In the genomic region with DNA sequence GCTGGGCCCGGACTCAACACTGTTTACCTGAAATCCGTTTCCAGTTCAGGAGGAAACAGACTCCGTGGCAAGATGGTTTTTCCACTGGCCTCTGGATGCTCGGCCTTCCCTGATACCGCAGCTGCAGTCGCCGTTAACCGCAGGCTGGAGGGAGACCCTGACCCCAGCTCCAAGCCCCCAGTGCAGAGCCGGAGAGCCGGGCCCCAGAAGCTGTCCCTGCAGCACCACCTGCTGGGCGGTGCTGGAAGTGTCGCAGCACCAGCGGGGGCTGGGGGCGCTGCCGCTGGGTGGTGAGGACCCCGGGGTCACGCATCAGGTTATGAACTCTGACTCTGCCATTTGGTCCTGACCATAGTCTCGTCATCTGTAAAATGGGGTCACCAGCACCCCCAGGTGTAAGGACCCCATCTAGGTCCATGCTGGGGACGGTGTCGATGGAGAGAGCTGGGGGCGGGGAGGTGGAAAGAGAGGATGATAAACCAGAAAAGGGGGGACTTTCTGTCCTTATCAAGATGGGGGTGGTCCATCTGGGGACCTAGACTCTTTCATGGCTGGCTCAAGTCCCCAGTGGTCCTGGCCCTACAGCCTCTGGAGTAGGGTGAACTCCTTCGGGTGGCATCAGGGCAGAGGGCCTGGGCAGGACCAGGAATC, we compare ENCODE assay signal across 9 cellular contexts. TPM values are rescaled to one million over a fixed set of nuclear protein-coding genes. Genes with fewer than 3 reads are reported as not detected.
A peak's percentile ranks its signal among the peaks of the same experiment; 100 is the strongest.
DNase-seq lines count a peak whose midpoint lies in the region; ATAC-seq, FAIRE-seq and TF ChIP-seq lines count a peak whose summit lies in the region.
"Had no signal": no experiment of that assay in that cellular context is flagged by ENCODE, and none has a peak within 500 bp of the region (broad histone marks: within the 10 kb centered on the region; RNA-seq: fewer than 3 reads in every experiment).

No MANE protein-coding gene starts in this region.

- in situ Hi-C loops in transverse colon (cut with MboI; ENCODE audit: low pct_ligation_motif_present in 1 of 4, low pct_unique_long_range_greater_than_20kb in 1 of 4, low sequenced_read_pairs in 3 of 4), result no loop called here

- H3K9me3 ChIP-seq in lower lobe of right lung (peaks cover 11% of the 10 kb centered on the region), transverse colon (peaks cover 12 to 15% of the 10 kb centered on the region in 2 donors)

- CTCF ChIA-PET in RWPE1 (lab: Yijun Ruan, JAX), result interaction anchor here (0.6 to 8.1 kb wide), 41 partner anchors 8 to 819 kb away, joined by 3 to 178 read pairs (median 4); partner anchors contain the start of gene CHRNA4

- no peak overlapping the region for H3K27ac ChIP-seq in RWPE1
- no peak overlapping the region for H3K27ac ChIP-seq in lower lobe of right lung
- no peak overlapping the region for H3K27ac ChIP-seq in transverse colon
- H3K27ac ChIP-seq: SJSA1 had no signal

- DNase-seq in GM12892 (ENCODE audit: insufficient read length) (peak; percentile 75), RWPE1 (ENCODE audit: low spot score) (peak; percentile 68), lower lobe of right lung (no peak), transverse colon (no peak), GDM1 (lab: John Stamatoyannopoulos, UW) (no peak)

- H3K36me3 Mint-ChIP-seq in brain, result peaks cover 4% of the 10 kb centered on the region

- no peak for FAIRE-seq in GM12892 (lab: Jason Lieb, UNC)

- H3K4me1 ChIP-seq in lower lobe of right lung (no peaks in the 10 kb centered on the region), transverse colon (no peaks in the 10 kb centered on the region)
- H3K4me1 ChIP-seq: SJSA1 had no signal

- 24% methylated on average over 22 of the region's 22 CpGs; no CpG with 5 or more reads in 1 of the 2 donors for WGBS in transverse colon (ENCODE audit: low coverage in 1 of 2), 2 donors

- POLR2A ChIA-PET in RWPE1 (lab: Yijun Ruan, JAX; ENCODE audit: low non-redundant PET), result no interaction called here

- TF ChIP-seq POLR2A in GM12892 (IDR thresholded peaks at IDR 0.05; ENCODE audit: low read depth, low read length) (no peak), transverse colon (IDR thresholded peaks at IDR 0.05) (no peak)

- no peak for TF ChIP-seq EP300 in transverse colon (IDR thresholded peaks at IDR 0.05; ENCODE audit: low read depth)

- intact Hi-C loops in lower lobe of right lung (cut with DNase I) (no loop called here), transverse colon (cut with DNase I; ENCODE audit: low total_unique reads) (loop anchor here (5.0 kb wide), 1 partner anchor 70 kb away; no protein-coding TSS in a partner anchor)

- H3K9me3 Mint-ChIP-seq in brain, result peaks cover 14 to 28% (median 23%) of the 10 kb centered on the region in 5 experiments

- H3K4me3 ChIP-seq in lower lobe of right lung, result no peak overlapping the region
- no peak overlapping the region for H3K4me3 ChIP-seq in transverse colon
- H3K4me3 ChIP-seq: SJSA1 had no signal

- peak overlapping the region in 1 of 5 experiments; percentile 62 for H3K27ac Mint-ChIP-seq in brain

- TF ChIP-seq CTCF in RWPE1 (conservative IDR thresholded peaks at IDR 0.05; ENCODE audit: low read depth) (peak; percentile 97), brain (conservative IDR thresholded peaks at IDR 0.05) (peak; percentile 99 to 100), lower lobe of right lung (IDR thresholded peaks at IDR 0.05) (peak; percentile 89), transverse colon (IDR thresholded peaks at IDR 0.05) (peak; percentile 68 to 89 (median 78))

- H3K36me3 ChIP-seq in lower lobe of right lung (no peaks in the 10 kb centered on the region), transverse colon (no peaks in the 10 kb centered on the region)
- H3K36me3 ChIP-seq: SJSA1 had no signal

- no peaks in the 10 kb centered on the region for H3K27me3 Mint-ChIP-seq in brain

- H3K4me3 Mint-ChIP-seq in brain, result no peak overlapping the region

- ATAC-seq in lower lobe of right lung, result peak; percentile 42 to 49
- ATAC-seq in HG03342 (IDR thresholded peaks at IDR 0.05; ENCODE audit: unreplicated experiment), result no peak
- ATAC-seq in GM21423 (IDR thresholded peaks at IDR 0.05; ENCODE audit: unreplicated experiment), result no peak

- H3K27me3 ChIP-seq in lower lobe of right lung (ENCODE audit: low read depth) (peaks cover 61% of the 10 kb centered on the region), transverse colon (peaks cover 47% of the 10 kb centered on the region)

- H3K4me1 Mint-ChIP-seq in brain, result peaks cover 36% of the 10 kb centered on the region

RNA-seq across cellular contexts. Expression of gene CHRNA4, which starts 20.8 kb away (rescaled TPM):
- 0.08 TPM for polyA plus RNA-seq in GM12892 (2012; ENCODE audit: missing spikeins)
- 6.4 TPM for polyA plus RNA-seq in brain (ENCODE audit: insufficient read depth, low read depth, low replicate concordance)
- not detected for total RNA-seq in lower lobe of right lung
- under 1 TPM in 1 of 4 donors, not detected in 3; 0.20 TPM for total RNA-seq in transverse colon
- total RNA-seq: SJSA1 had no signal

Comparison
In these comparisons a context has a peak if more than half of its experiments do, and no peak if none do; other contexts are left out.
1. DNase-seq: peak in GM12892 (single experiment) and RWPE1 (single experiment); none in lower lobe of right lung (single experiment), transverse colon (single experiment) and GDM1 (single experiment).
2. ATAC-seq: peak in lower lobe of right lung (2 of 2); none in HG03342 (single experiment) and GM21423 (single experiment).
3. Peak in every context shown above with its lines, with median percentiles within 50 percentile points of each other: CTCF ChIP-seq.